ENCODE assay signal across 1 cellular context in the genomic region with DNA sequence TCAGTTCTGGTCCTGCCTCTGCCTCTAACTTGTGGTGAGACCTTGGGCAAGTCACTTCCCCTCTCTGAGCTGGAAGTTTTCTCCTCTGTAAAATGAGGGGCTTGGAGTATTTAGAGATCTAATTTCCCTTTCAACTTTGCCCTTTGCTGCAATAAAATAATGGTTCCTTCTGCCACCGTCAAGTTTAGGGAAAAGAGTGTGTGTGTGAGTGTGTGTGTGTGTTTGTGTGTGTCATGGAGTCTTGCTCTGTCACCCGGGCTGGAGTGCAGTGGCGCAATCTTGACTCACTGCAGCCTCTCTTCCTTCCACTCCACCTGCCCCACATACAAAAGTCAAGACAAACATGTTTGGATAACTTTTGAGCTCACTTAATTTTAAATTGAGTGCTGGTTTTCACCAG.
A peak's percentile ranks its signal among the peaks of the same experiment; 100 is the strongest.
TF ChIP-seq lines count a peak whose summit lies in the region.

No MANE protein-coding gene starts in this region.

TF ChIP-seq in HepG2, 621 proteins besides CTCF, POLR2A, EP300 and RAD21 (continued from another document and continues in another):
- TF ChIP-seq TEF (CRISPR knock-in tag; IDR thresholded peaks at IDR 0.05) = no peak
- TF ChIP-seq ZNF101 (CRISPR knock-in tag; IDR thresholded peaks at IDR 0.05; ENCODE audit: borderline replicate concordance, low read depth) = no peak
- TF ChIP-seq FOSL2 (CRISPR knock-in tag; IDR thresholded peaks at IDR 0.05) = peak; percentile 67
- peak; percentile 55; the same call in 1 of the 2 replicates for TF ChIP-seq JUNB (CRISPR knock-in tag; IDR thresholded peaks at IDR 0.05; ENCODE audit: borderline replicate concordance)
- no peak for TF ChIP-seq HCFC1 (IDR thresholded peaks at IDR 0.05; ENCODE audit: low read depth, low read length)
- TF ChIP-seq LCORL (IDR thresholded peaks at IDR 0.05) = no peak
- TF ChIP-seq LCORL (CRISPR knock-in tag; IDR thresholded peaks at IDR 0.05) = peak; percentile 76
- 0 out of 2 replicates have a peak, but pooled peaks have one; percentile 28 for TF ChIP-seq ZNF788 (CRISPR knock-in tag; IDR thresholded peaks at IDR 0.05; ENCODE audit: borderline replicate concordance)
- no peak for TF ChIP-seq BRF2 (CRISPR knock-in tag; IDR thresholded peaks at IDR 0.05)
- no peak for TF ChIP-seq RELA (CRISPR knock-in tag; IDR thresholded peaks at IDR 0.05)
- no peak for TF ChIP-seq ZFX (CRISPR knock-in tag; IDR thresholded peaks at IDR 0.05; ENCODE audit: low read depth)
- peak; percentile 37; the same call in 1 of the 2 replicates for TF ChIP-seq CREM (IDR thresholded peaks at IDR 0.05)
- TF ChIP-seq CREM (CRISPR knock-in tag; IDR thresholded peaks at IDR 0.05) = no peak
- TF ChIP-seq ZNF335 (CRISPR knock-in tag; IDR thresholded peaks at IDR 0.05) = no peak
- TF ChIP-seq MYC (CRISPR knock-in tag; IDR thresholded peaks at IDR 0.05; ENCODE audit: borderline replicate concordance) = no peak
- 0 out of 2 replicates have a peak, but pooled peaks have one; percentile 33 for TF ChIP-seq SALL2 (CRISPR knock-in tag; IDR thresholded peaks at IDR 0.05)
- TF ChIP-seq ZNF549 (CRISPR knock-in tag; IDR thresholded peaks at IDR 0.05) = no peak
- no peak for TF ChIP-seq SNAPC5 (CRISPR knock-in tag; IDR thresholded peaks at IDR 0.05; ENCODE audit: borderline replicate concordance)
- TF ChIP-seq ZNF879 (CRISPR knock-in tag; IDR thresholded peaks at IDR 0.05) = no peak
- peak; percentile 17; the same call in 1 of the 2 replicates for TF ChIP-seq SOX5 (CRISPR knock-in tag; IDR thresholded peaks at IDR 0.05; ENCODE audit: borderline replicate concordance)
- TF ChIP-seq DRAP1 (CRISPR knock-in tag; IDR thresholded peaks at IDR 0.05) = 0 out of 2 replicates have a peak, but pooled peaks have one; percentile 9
- TF ChIP-seq TRIM24 (CRISPR knock-in tag; IDR thresholded peaks at IDR 0.05) = no peak
- no peak for TF ChIP-seq ZNF607 (CRISPR knock-in tag; IDR thresholded peaks at IDR 0.05; ENCODE audit: borderline replicate concordance)
- no peak for TF ChIP-seq ZFP36L1 (CRISPR knock-in tag; IDR thresholded peaks at IDR 0.05)
- TF ChIP-seq ZNF644 (CRISPR knock-in tag; IDR thresholded peaks at IDR 0.05; ENCODE audit: low read depth) = no peak
- no peak for TF ChIP-seq ZKSCAN1 (IDR thresholded peaks at IDR 0.05; ENCODE audit: low read length)
- TF ChIP-seq MAF1 (CRISPR knock-in tag; IDR thresholded peaks at IDR 0.05; ENCODE audit: borderline replicate concordance) = no peak
- TF ChIP-seq ZNF468 (CRISPR knock-in tag; IDR thresholded peaks at IDR 0.05) = no peak
- no peak for TF ChIP-seq THAP7 (CRISPR knock-in tag; IDR thresholded peaks at IDR 0.05)
- TF ChIP-seq ZNF17 (CRISPR knock-in tag; IDR thresholded peaks at IDR 0.05) = no peak
- no peak for TF ChIP-seq ZNF124 (CRISPR knock-in tag; IDR thresholded peaks at IDR 0.05)
- TF ChIP-seq, protein P1, sequence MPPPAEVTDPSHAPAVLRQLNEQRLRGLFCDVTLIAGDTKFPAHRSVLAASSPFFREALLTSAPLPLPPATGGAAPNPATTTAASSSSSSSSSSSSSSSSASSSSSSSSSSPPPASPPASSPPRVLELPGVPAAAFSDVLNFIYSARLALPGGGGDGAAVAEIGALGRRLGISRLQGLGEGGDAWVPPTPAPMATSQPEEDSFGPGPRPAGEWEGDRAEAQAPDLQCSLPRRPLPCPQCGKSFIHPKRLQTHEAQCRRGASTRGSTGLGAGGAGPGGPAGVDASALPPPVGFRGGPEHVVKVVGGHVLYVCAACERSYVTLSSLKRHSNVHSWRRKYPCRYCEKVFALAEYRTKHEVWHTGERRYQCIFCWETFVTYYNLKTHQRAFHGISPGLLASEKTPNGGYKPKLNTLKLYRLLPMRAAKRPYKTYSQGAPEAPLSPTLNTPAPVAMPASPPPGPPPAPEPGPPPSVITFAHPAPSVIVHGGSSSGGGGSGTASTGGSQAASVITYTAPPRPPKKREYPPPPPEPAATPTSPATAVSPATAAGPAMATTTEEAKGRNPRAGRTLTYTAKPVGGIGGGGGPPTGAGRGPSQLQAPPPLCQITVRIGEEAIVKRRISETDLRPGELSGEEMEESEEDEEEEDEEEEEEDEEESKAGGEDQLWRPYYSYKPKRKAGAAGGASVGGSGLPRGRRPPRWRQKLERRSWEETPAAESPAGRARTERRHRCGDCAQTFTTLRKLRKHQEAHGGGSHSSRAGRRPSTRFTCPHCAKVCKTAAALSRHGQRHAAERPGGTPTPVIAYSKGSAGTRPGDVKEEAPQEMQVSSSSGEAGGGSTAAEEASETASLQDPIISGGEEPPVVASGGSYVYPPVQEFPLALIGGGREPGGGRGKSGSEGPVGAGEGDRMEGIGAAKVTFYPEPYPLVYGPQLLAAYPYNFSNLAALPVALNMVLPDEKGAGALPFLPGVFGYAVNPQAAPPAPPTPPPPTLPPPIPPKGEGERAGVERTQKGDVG (CRISPR knock-in tag; IDR thresholded peaks at IDR 0.05; ENCODE audit: borderline replicate concordance) = no peak; the same call in 1 of the 2 replicates
- TF ChIP-seq NR1H2 (CRISPR knock-in tag; IDR thresholded peaks at IDR 0.05; ENCODE audit: borderline replicate concordance, low read depth) = no peak
- 0 out of 2 replicates have a peak, but pooled peaks have one; percentile 40 for TF ChIP-seq ZNF503 (CRISPR knock-in tag; IDR thresholded peaks at IDR 0.05)
- TF ChIP-seq KDM5A (IDR thresholded peaks at IDR 0.05; ENCODE audit: borderline replicate concordance, low read length) = no peak
- TF ChIP-seq CREB1 (IDR thresholded peaks at IDR 0.05) = no peak
- TF ChIP-seq CREB1 (CRISPR knock-in tag; IDR thresholded peaks at IDR 0.05) = no peak
- TF ChIP-seq, protein P2, sequence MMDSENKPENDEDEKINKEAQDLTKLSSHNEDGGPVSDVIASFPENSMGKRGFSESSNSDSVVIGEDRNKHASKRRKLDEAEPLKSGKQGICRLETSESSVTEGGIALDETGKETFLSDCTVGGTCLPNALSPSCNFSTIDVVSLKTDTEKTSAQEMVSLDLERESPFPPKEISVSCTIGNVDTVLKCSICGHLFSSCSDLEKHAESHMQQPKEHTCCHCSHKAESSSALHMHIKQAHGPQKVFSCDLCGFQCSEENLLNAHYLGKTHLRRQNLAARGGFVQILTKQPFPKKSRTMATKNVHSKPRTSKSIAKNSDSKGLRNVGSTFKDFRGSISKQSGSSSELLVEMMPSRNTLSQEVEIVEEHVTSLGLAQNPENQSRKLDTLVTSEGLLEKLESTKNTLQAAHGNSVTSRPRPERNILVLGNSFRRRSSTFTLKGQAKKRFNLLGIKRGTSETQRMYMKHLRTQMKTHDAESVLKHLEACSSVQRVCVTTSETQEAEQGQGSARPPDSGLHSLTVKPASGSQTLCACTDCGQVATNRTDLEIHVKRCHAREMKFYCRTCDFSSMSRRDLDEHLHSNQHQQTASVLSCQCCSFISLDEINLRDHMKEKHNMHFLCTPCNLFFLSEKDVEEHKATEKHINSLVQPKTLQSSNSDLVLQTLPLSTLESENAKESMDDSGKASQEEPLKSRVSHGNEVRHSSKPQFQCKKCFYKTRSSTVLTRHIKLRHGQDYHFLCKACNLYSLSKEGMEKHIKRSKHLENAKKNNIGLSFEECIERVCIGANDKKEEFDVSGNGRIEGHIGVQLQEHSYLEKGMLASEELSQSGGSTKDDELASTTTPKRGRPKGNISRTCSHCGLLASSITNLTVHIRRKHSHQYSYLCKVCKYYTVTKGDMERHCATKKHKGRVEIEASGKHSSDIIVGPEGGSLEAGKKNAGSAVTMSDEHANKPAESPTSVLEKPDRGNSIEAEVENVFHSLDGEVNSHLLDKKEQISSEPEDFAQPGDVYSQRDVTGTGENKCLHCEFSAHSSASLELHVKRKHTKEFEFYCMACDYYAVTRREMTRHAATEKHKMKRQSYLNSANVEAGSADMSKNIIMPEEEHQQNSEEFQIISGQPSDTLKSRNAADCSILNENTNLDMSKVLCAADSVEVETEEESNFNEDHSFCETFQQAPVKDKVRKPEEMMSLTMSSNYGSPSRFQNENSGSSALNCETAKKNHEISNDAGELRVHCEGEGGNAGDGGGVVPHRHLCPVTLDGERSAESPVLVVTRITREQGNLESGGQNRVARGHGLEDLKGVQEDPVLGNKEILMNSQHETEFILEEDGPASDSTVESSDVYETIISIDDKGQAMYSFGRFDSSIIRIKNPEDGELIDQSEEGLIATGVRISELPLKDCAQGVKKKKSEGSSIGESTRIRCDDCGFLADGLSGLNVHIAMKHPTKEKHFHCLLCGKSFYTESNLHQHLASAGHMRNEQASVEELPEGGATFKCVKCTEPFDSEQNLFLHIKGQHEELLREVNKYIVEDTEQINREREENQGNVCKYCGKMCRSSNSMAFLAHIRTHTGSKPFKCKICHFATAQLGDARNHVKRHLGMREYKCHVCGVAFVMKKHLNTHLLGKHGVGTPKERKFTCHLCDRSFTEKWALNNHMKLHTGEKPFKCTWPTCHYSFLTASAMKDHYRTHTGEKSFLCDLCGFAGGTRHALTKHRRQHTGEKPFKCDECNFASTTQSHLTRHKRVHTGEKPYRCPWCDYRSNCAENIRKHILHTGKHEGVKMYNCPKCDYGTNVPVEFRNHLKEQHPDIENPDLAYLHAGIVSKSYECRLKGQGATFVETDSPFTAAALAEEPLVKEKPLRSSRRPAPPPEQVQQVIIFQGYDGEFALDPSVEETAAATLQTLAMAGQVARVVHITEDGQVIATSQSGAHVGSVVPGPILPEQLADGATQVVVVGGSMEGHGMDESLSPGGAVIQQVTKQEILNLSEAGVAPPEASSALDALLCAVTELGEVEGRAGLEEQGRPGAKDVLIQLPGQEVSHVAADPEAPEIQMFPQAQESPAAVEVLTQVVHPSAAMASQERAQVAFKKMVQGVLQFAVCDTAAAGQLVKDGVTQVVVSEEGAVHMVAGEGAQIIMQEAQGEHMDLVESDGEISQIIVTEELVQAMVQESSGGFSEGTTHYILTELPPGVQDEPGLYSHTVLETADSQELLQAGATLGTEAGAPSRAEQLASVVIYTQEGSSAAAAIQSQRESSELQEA (CRISPR knock-in tag; IDR thresholded peaks at IDR 0.05; ENCODE audit: not compliant biosample characterization) = no peak
- no peak for TF ChIP-seq HNF1B (CRISPR knock-in tag; IDR thresholded peaks at IDR 0.05)
- no peak for TF ChIP-seq KMT2B (CRISPR knock-in tag; IDR thresholded peaks at IDR 0.05)
- no peak for TF ChIP-seq POGZ (CRISPR knock-in tag; IDR thresholded peaks at IDR 0.05)
- no peak for TF ChIP-seq ZNF737 (CRISPR knock-in tag; IDR thresholded peaks at IDR 0.05; ENCODE audit: borderline replicate concordance)
- TF ChIP-seq ZNF431 (CRISPR knock-in tag; IDR thresholded peaks at IDR 0.05; ENCODE audit: borderline replicate concordance, low read depth) = peak; percentile 68; the same call in 1 of the 2 replicates
- peak; percentile 43 for TF ChIP-seq XRCC5 (optimal IDR thresholded peaks at IDR 0.05; ENCODE audit: low read length)
